Comparison of ENCODE assay signal across 13 cellular contexts in the genomic region with DNA sequence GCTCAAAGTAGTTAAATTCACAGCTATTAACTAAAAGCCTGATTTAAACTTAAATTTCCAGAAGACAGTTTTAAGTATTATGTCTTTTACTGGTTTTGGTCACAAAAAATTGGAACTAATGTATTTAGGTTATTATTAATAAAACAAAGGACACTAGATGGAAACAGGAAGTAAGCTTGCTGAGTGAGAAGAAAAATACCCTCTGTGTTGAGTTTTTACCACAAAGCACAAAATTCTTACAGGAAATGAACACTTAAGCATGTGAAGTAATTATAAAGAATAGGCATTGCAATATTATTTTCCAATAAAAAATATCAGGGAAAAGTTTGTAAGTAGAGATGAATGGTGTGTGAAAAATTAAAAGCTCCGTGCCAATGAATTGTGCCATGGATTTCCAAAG. TPM values are rescaled to one million over a fixed set of nuclear protein-coding genes. Genes with fewer than 3 reads are reported as not detected.
DNase-seq lines count a peak whose midpoint lies in the region; ATAC-seq lines count a peak whose summit lies in the region.
"Had no signal": no experiment of that assay in that cellular context is flagged by ENCODE, and none has a peak within 500 bp of the region (broad histone marks: within the 10 kb centered on the region; RNA-seq: fewer than 3 reads in every experiment).

No MANE protein-coding gene starts in this region.

- H3K4me3 ChIP-seq in CD4-positive, CD25-positive, alpha-beta regulatory T cell (ENCODE audit: low read depth, low read length): peak overlapping the region; percentile 29
- H3K4me3 ChIP-seq: suprapubic skin had no signal

- DNase-seq in CD4-positive, CD25-positive, alpha-beta regulatory T cell: peak in 2 of 3 donors; percentile 11 to 42
- DNase-seq in RPMI8226 (peak; percentile 24), iris pigment epithelial cell (ENCODE audit: low read depth) (peak; percentile 10), LoVo (ENCODE audit: low spot score) (no peak)
- no peak for DNase-seq in activated CD4-positive, alpha-beta T cell treated with anti-CD3 and anti-CD28 coated beads, Interleukin-2, amount 10 ng/mL, durations not matched to agents 7 days and 5 days
- DNase-seq: C1 segment of cervical spinal cord, NCI-H1105 treated with DMSO at 0.1 percent for 48 hours, NCI-H446 treated with DMSO at 0.1 percent for 48 hours, right cardiac atrium had no signal

- no peaks in the 10 kb centered on the region for H3K36me3 ChIP-seq in CD4-positive, CD25-positive, alpha-beta regulatory T cell (ENCODE audit: control insufficient read depth, insufficient read depth, low read length)
- H3K36me3 ChIP-seq: suprapubic skin had no signal

- H3K27me3 Mint-ChIP-seq in CD4-positive, CD25-positive, alpha-beta regulatory T cell: no peaks in the 10 kb centered on the region
- H3K27me3 Mint-ChIP-seq in activated CD4-positive, alpha-beta T cell treated with anti-CD3 and anti-CD28 coated beads, Interleukin-2, amount 10 ng/mL, durations not matched to agents 7 days and 5 days: no peaks in the 10 kb centered on the region

- H3K27me3 ChIP-seq in CD4-positive, CD25-positive, alpha-beta regulatory T cell (ENCODE audit: control insufficient read depth, insufficient read depth, low read length): no peaks in the 10 kb centered on the region
- H3K27me3 ChIP-seq: suprapubic skin had no signal

- peak overlapping the region in 2 of 3 donors; percentile 21 to 37 for H3K27ac Mint-ChIP-seq in CD4-positive, CD25-positive, alpha-beta regulatory T cell
- H3K27ac Mint-ChIP-seq in activated CD4-positive, alpha-beta T cell treated with anti-CD3 and anti-CD28 coated beads, Interleukin-2, amount 10 ng/mL, durations not matched to agents 7 days and 5 days: no peak overlapping the region

- H3K4me3 Mint-ChIP-seq in CD4-positive, CD25-positive, alpha-beta regulatory T cell: peak overlapping the region; percentile 8 to 38 (median 26)
- no peak overlapping the region for H3K4me3 Mint-ChIP-seq in activated CD4-positive, alpha-beta T cell treated with anti-CD3 and anti-CD28 coated beads, Interleukin-2, amount 10 ng/mL, durations not matched to agents 7 days and 5 days

- H3K36me3 Mint-ChIP-seq in CD4-positive, CD25-positive, alpha-beta regulatory T cell: peaks cover 13% of the 10 kb centered on the region
- peaks cover 8% of the 10 kb centered on the region for H3K36me3 Mint-ChIP-seq in activated CD4-positive, alpha-beta T cell treated with anti-CD3 and anti-CD28 coated beads, Interleukin-2, amount 10 ng/mL, durations not matched to agents 7 days and 5 days (ENCODE audit: low read depth)

- CTCF ChIA-PET in activated CD4-positive, alpha-beta T cell treated with anti-CD3 and anti-CD28 coated beads, Interleukin-2, amount 10 ng/mL, durations not matched to agents 7 days and 5 days (lab: Charles Lee): interaction anchor here (1.2 to 1.9 kb wide), 2 partner anchors 15 to 27 kb away, joined by 3 to 5 read pairs; no protein-coding TSS in a partner anchor

- no peaks in the 10 kb centered on the region for H3K9me3 Mint-ChIP-seq in CD4-positive, CD25-positive, alpha-beta regulatory T cell
- no peaks in the 10 kb centered on the region for H3K9me3 Mint-ChIP-seq in activated CD4-positive, alpha-beta T cell treated with anti-CD3 and anti-CD28 coated beads, Interleukin-2, amount 10 ng/mL, durations not matched to agents 7 days and 5 days

- ATAC-seq in CD4-positive, CD25-positive, alpha-beta regulatory T cell (ENCODE audit: low read depth in 2 of 2): no peak
- peak; percentile 56 for ATAC-seq in GM21576 (IDR thresholded peaks at IDR 0.05; ENCODE audit: unreplicated experiment)
- no peak for ATAC-seq in GM19395 (IDR thresholded peaks at IDR 0.05; ENCODE audit: unreplicated experiment)
- ATAC-seq in GM21717 (IDR thresholded peaks at IDR 0.05; ENCODE audit: unreplicated experiment): no peak
- ATAC-seq: right cardiac atrium had no signal

- H3K9me3 ChIP-seq in CD4-positive, CD25-positive, alpha-beta regulatory T cell (ENCODE audit: control insufficient read depth in 2 of 2, low read length in 2 of 2): no peaks in the 10 kb centered on the region
- H3K9me3 ChIP-seq: suprapubic skin had no signal

- peak overlapping the region; percentile 21 for H3K27ac ChIP-seq in CD4-positive, CD25-positive, alpha-beta regulatory T cell (ENCODE audit: insufficient read depth, low read length, poor library complexity, severe bottlenecking)
- H3K27ac ChIP-seq: suprapubic skin had no signal

- POLR2A ChIA-PET in activated CD4-positive, alpha-beta T cell treated with anti-CD3 and anti-CD28 coated beads, Interleukin-2, amount 10 ng/mL, durations not matched to agents 7 days and 5 days (lab: Charles Lee): no interaction called here

- peaks cover 24% of the 10 kb centered on the region for H3K4me1 ChIP-seq in CD4-positive, CD25-positive, alpha-beta regulatory T cell (ENCODE audit: control insufficient read depth, insufficient read depth, low read length, poor library complexity, severe bottlenecking)

- H3K4me1 Mint-ChIP-seq in CD4-positive, CD25-positive, alpha-beta regulatory T cell: peaks cover 36 to 74% (median 57%) of the 10 kb centered on the region in 4 donors
- H3K4me1 Mint-ChIP-seq in activated CD4-positive, alpha-beta T cell treated with anti-CD3 and anti-CD28 coated beads, Interleukin-2, amount 10 ng/mL, durations not matched to agents 7 days and 5 days: peaks cover 30% of the 10 kb centered on the region

RNA-seq across cellular contexts. Expression of a gene that starts 46.3 kb away (rescaled TPM):
- total RNA-seq in CD4-positive, CD25-positive, alpha-beta regulatory T cell: 34.4 TPM
- polyA plus RNA-seq in CD4-positive, CD25-positive, alpha-beta regulatory T cell: 10 to 100 TPM in 1 of 4 donors, 1 to 10 TPM in 3; 5.6 to 10.3 (median 8.9) TPM
- 10 to 100 TPM; 19.8 to 24.4 TPM for total RNA-seq in activated CD4-positive, alpha-beta T cell treated with anti-CD3 and anti-CD28 coated beads, Interleukin-2, amount 10 ng/mL, durations not matched to agents 7 days and 5 days

Comparison
In these comparisons a context has a peak if more than half of its experiments do, and no peak if none do; other contexts are left out.
1. DNase-seq: peak in CD4-positive, CD25-positive, alpha-beta regulatory T cell (2 of 3), RPMI8226 (single experiment) and iris pigment epithelial cell (single experiment); none in LoVo (single experiment) and activated CD4-positive, alpha-beta T cell treated with anti-CD3 and anti-CD28 coated beads, Interleukin-2, amount 10 ng/mL, durations not matched to agents 7 days and 5 days (single experiment).